In genomic region chr6:148747493-148748160, GRCh38 we compare ENCODE assay signal across 8 cellular contexts. TPM values are rescaled to one million over a fixed set of nuclear protein-coding genes. Genes with fewer than 3 reads are reported as not detected.
DNase-seq lines count a peak whose midpoint lies in the region; ATAC-seq lines count a peak whose summit lies in the region.

No MANE protein-coding gene starts in this region.

- DNase-seq in NCI-H82 (lab: John Stamatoyannopoulos, UW) (peak; percentile 47), NCI-H82 treated with DMSO at 0.1 percent for 48 hours (lab: John Stamatoyannopoulos, UW; ENCODE audit: unreplicated experiment) (no peak), HT1080 (ENCODE audit: low read depth) (peak; percentile 61), T1000 (lab: John Stamatoyannopoulos, UW) (peak; percentile 52), left colon (peak; percentile 46 to 70)
- peak; percentile 54 to 63 for DNase-seq in central memory CD8-positive, alpha-beta T cell (ENCODE audit: low spot score in 2 of 2)
- peak; percentile 36 for DNase-seq in stimulated activated CD4-positive, alpha-beta T cell treated with anti-CD3 and anti-CD28 coated beads, Interleukin-4, amount 100 ng/mL, for 24 hours

- H3K4me3 Mint-ChIP-seq in central memory CD8-positive, alpha-beta T cell, result peak overlapping the region; percentile 100

- H3K4me1 Mint-ChIP-seq in central memory CD8-positive, alpha-beta T cell, result peaks cover 48% of the 10 kb centered on the region

- ATAC-seq in central memory CD8-positive, alpha-beta T cell (replicated peaks; ENCODE audit: extremely low read depth, poor library complexity, severe bottlenecking), result peak; percentile 76
- ATAC-seq in left colon, result peak; percentile 86
- no peak for ATAC-seq in HG03520 (IDR thresholded peaks at IDR 0.05; ENCODE audit: unreplicated experiment)

- H3K27ac Mint-ChIP-seq in central memory CD8-positive, alpha-beta T cell (ENCODE audit: low read depth), result peak overlapping the region; percentile 87

- H3K27me3 Mint-ChIP-seq in central memory CD8-positive, alpha-beta T cell, result no peaks in the 10 kb centered on the region

- intact Hi-C loops in left colon (cut with DNase I, micrococcal nuclease), result no loop called here

- no peaks in the 10 kb centered on the region for H3K9me3 Mint-ChIP-seq in central memory CD8-positive, alpha-beta T cell

- H3K36me3 Mint-ChIP-seq in central memory CD8-positive, alpha-beta T cell (ENCODE audit: insufficient read depth), result peaks cover 18% of the 10 kb centered on the region

RNA-seq across cellular contexts. Expression of gene UST, which starts 0.8 kb away (rescaled TPM):
- 12.4 and 14.0 TPM in 2 replicates for total RNA-seq in HT1080 (2014; rRNA removed; shearing (Covaris generic))
- 6.2 and 6.8 TPM in 2 replicates for polyA plus RNA-seq in HT1080 (2015; cell fraction: cytosol; rRNA removed)
- 3.4 and 4.4 TPM in 2 replicates for polyA plus RNA-seq in HT1080 (2015; cell fraction: nucleus; rRNA removed)
- total RNA-seq in left colon, result 1 to 10 TPM; 2.2 to 4.6 TPM
